In the genomic region with DNA sequence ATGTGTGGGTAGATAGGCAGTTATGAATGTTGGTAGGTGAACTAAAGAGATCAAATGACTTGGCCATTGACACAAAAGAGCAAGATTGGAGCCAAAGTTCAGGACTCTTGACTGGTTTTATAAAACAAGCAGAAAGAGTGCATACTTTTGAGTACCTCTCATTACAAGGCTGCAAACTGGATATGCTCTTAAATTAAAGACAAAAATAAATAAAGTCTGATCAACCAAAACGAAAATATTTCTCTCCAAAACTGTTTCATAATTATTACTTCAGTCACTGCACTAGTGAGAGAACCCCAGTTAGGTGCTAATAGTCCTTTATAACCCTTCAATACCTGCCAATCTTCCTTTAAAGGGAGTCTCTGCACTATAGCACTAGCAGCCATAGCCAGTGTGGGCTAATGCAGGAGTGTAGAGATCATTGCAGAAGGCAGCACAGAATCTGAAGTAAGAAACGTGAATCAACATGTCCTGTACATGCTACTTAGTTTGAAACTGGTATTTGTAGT, we compare ENCODE assay signal across 1 cellular context.
TF ChIP-seq lines count a peak whose summit lies in the region.

No MANE protein-coding gene starts in this region.

TF ChIP-seq in HepG2, 621 proteins besides CTCF, POLR2A, EP300 and RAD21 (continued from another document):
- TF ChIP-seq AHDC1 (CRISPR knock-in tag; IDR thresholded peaks at IDR 0.05; ENCODE audit: borderline replicate concordance), result peak; percentile 9; the same call in 1 of the 2 replicates
- no peak for TF ChIP-seq DMTF1 (CRISPR knock-in tag; IDR thresholded peaks at IDR 0.05)
- TF ChIP-seq ZNF572 (CRISPR knock-in tag; IDR thresholded peaks at IDR 0.05), result no peak
- no peak for TF ChIP-seq GLI4 (CRISPR knock-in tag; IDR thresholded peaks at IDR 0.05; ENCODE audit: borderline replicate concordance)
- TF ChIP-seq PBX2 (CRISPR knock-in tag; IDR thresholded peaks at IDR 0.05), result 0 out of 2 replicates have a peak, but pooled peaks have one; percentile 31
- TF ChIP-seq ZNF691 (CRISPR knock-in tag; IDR thresholded peaks at IDR 0.05; ENCODE audit: borderline replicate concordance, low read depth), result no peak
- peak; percentile 96 for TF ChIP-seq ZNF644 (CRISPR knock-in tag; IDR thresholded peaks at IDR 0.05; ENCODE audit: low read depth)
- TF ChIP-seq GATAD2A (CRISPR knock-in tag; IDR thresholded peaks at IDR 0.05), result peak; percentile 48; the same call in 1 of the 2 replicates
- peak; percentile 43; the same call in 1 of the 2 replicates for TF ChIP-seq HMG20A (CRISPR knock-in tag; IDR thresholded peaks at IDR 0.05; ENCODE audit: borderline replicate concordance)
- no peak for TF ChIP-seq ZNF577 (CRISPR knock-in tag; IDR thresholded peaks at IDR 0.05; ENCODE audit: borderline replicate concordance, low read depth)
- TF ChIP-seq, protein P1, sequence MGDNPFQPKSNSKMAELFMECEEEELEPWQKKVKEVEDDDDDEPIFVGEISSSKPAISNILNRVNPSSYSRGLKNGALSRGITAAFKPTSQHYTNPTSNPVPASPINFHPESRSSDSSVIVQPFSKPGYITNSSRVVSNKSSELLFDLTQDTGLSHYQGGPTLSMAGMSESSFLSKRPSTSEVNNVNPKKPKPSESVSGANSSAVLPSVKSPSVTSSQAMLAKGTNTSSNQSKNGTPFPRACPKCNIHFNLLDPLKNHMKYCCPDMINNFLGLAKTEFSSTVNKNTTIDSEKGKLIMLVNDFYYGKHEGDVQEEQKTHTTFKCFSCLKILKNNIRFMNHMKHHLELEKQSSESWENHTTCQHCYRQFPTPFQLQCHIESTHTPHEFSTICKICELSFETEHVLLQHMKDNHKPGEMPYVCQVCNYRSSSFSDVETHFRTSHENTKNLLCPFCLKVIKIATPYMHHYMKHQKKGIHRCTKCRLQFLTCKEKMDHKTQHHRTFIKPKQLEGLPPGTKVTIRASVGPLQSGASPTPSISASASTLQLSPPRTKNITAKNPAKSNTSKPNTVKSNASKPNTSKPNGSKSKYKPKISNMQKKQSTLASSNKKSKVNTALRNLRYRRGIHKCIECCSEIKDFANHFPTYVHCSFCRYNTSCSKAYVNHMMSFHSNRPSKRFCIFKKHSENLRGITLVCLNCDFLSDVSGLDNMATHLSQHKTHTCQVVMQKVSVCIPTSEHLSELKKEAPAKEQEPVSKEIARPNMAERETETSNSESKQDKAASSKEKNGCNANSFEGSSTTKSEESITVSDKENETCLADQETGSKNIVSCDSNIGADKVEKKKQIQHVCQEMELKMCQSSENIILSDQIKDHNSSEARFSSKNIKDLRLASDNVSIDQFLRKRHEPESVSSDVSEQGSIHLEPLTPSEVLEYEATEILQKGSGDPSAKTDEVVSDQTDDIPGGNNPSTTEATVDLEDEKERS (CRISPR knock-in tag; IDR thresholded peaks at IDR 0.05), result 0 out of 2 replicates have a peak, but pooled peaks have one; percentile 79
- TF ChIP-seq HES4 (CRISPR knock-in tag; IDR thresholded peaks at IDR 0.05; ENCODE audit: borderline replicate concordance), result no peak
- peak; percentile 24; the same call in 1 of the 2 replicates for TF ChIP-seq ELF3 (CRISPR knock-in tag; IDR thresholded peaks at IDR 0.05)
- TF ChIP-seq, protein P2, sequence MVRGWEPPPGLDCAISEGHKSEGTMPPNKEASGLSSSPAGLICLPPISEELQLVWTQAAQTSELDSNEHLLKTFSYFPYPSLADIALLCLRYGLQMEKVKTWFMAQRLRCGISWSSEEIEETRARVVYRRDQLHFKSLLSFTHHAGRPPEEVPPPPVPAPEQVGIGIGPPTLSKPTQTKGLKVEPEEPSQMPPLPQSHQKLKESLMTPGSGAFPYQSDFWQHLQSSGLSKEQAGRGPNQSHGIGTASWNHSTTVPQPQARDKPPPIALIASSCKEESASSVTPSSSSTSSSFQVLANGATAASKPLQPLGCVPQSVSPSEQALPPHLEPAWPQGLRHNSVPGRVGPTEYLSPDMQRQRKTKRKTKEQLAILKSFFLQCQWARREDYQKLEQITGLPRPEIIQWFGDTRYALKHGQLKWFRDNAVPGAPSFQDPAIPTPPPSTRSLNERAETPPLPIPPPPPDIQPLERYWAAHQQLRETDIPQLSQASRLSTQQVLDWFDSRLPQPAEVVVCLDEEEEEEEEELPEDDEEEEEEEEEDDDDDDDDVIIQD (CRISPR knock-in tag; IDR thresholded peaks at IDR 0.05; ENCODE audit: low read depth), result peak; percentile 96; the same call in 1 of the 2 replicates
- TF ChIP-seq HMGA1 (CRISPR knock-in tag; conservative IDR thresholded peaks at IDR 0.05), result 0 out of 2 replicates have a peak, but pooled peaks have one; percentile 2
- TF ChIP-seq PPARG (CRISPR knock-in tag; conservative IDR thresholded peaks at IDR 0.05), result 0 out of 2 replicates have a peak, but pooled peaks have one; percentile 52
- TF ChIP-seq LCORL (IDR thresholded peaks at IDR 0.05), result no peak
- no peak for TF ChIP-seq LCORL (CRISPR knock-in tag; IDR thresholded peaks at IDR 0.05)
- TF ChIP-seq SIX1 (CRISPR knock-in tag; IDR thresholded peaks at IDR 0.05; ENCODE audit: borderline replicate concordance), result peak; percentile 87
- peak; percentile 89; the same call in 1 of the 2 replicates for TF ChIP-seq ZNF614 (CRISPR knock-in tag; IDR thresholded peaks at IDR 0.05; ENCODE audit: borderline replicate concordance)
- TF ChIP-seq EHMT2 (IDR thresholded peaks at IDR 0.05; ENCODE audit: borderline replicate concordance, low read depth, low read length), result peak; percentile 96; the same call in 1 of the 2 replicates
- TF ChIP-seq TBX3 (IDR thresholded peaks at IDR 0.05; ENCODE audit: borderline replicate concordance), result no peak
- no peak for TF ChIP-seq ZNF674 (CRISPR knock-in tag; IDR thresholded peaks at IDR 0.05; ENCODE audit: low read depth)
- TF ChIP-seq HNF4G (IDR thresholded peaks at IDR 0.05; ENCODE audit: borderline replicate concordance, low read depth, low read length), result peak; percentile 60
- no peak for TF ChIP-seq HNF4G (CRISPR knock-in tag; IDR thresholded peaks at IDR 0.05; ENCODE audit: borderline replicate concordance, low read depth)
- no peak for TF ChIP-seq HOXD1 (CRISPR knock-in tag; IDR thresholded peaks at IDR 0.05)
- TF ChIP-seq, protein P3, sequence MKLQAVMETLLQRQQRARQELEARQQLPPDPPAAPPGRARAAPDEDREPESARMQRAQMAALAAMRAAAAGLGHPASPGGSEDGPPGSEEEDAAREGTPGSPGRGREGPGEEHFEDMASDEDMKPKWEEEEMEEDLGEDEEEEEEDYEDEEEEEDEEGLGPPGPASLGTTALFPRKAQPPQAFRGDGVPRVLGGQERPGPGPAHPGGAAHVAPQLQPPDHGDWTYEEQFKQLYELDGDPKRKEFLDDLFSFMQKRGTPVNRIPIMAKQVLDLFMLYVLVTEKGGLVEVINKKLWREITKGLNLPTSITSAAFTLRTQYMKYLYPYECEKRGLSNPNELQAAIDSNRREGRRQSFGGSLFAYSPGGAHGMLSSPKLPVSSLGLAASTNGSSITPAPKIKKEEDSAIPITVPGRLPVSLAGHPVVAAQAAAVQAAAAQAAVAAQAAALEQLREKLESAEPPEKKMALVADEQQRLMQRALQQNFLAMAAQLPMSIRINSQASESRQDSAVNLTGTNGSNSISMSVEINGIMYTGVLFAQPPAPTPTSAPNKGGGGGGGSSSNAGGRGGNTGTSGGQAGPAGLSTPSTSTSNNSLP (IDR thresholded peaks at IDR 0.05; ENCODE audit: low read depth, low read length), result peak; percentile 90
- TF ChIP-seq GATAD1 (CRISPR knock-in tag; IDR thresholded peaks at IDR 0.05), result no peak
- TF ChIP-seq, protein P4, sequence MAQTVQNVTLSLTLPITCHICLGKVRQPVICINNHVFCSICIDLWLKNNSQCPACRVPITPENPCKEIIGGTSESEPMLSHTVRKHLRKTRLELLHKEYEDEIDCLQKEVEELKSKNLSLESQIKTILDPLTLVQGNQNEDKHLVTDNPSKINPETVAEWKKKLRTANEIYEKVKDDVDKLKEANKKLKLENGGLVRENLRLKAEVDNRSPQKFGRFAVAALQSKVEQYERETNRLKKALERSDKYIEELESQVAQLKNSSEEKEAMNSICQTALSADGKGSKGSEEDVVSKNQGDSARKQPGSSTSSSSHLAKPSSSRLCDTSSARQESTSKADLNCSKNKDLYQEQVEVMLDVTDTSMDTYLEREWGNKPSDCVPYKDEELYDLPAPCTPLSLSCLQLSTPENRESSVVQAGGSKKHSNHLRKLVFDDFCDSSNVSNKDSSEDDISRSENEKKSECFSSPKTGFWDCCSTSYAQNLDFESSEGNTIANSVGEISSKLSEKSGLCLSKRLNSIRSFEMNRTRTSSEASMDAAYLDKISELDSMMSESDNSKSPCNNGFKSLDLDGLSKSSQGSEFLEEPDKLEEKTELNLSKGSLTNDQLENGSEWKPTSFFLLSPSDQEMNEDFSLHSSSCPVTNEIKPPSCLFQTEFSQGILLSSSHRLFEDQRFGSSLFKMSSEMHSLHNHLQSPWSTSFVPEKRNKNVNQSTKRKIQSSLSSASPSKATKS (CRISPR knock-in tag; IDR thresholded peaks at IDR 0.05), result no peak
- 0 out of 2 replicates have a peak, but pooled peaks have one; percentile 61 for TF ChIP-seq TARDBP (CRISPR knock-in tag; IDR thresholded peaks at IDR 0.05)
- no peak for TF ChIP-seq ARNT2 (CRISPR knock-in tag; IDR thresholded peaks at IDR 0.05; ENCODE audit: low read depth)
- 0 out of 2 replicates have a peak, but pooled peaks have one; percentile 42 for TF ChIP-seq GFI1 (CRISPR knock-in tag; IDR thresholded peaks at IDR 0.05; ENCODE audit: borderline replicate concordance)
